ENCODE assay signal across 15 cellular contexts in genomic region chr18:76461692-76462325, GRCh38.
"Had no signal": no experiment of that assay in that cellular context is flagged by ENCODE, and none has a peak within 500 bp of the region (broad histone marks: within the 10 kb centered on the region; RNA-seq: fewer than 3 reads in every experiment).

No MANE protein-coding gene starts in this region.

- H3K27ac ChIP-seq: dorsolateral prefrontal cortex, hepatocyte, parathyroid adenoma had no signal

- H3K4me3 Mint-ChIP-seq: activated naive CD4-positive, alpha-beta T cell treated with anti-CD3 and anti-CD28 coated beads for 36 hours; activated naive CD8-positive, alpha-beta T cell treated with anti-CD3 and anti-CD28 coated beads, Interleukin-2, amount 50 U/mL, for 24 hours; activated T-helper 17 cell treated with anti-CD3 and anti-CD28 coated beads, Interleukin-2, amount 50 U/mL, for 72 hours; mesothelial cell of epicardium; stimulated activated naive B cell treated with anti-CD40 and anti-IgM and Interleukin-4, amounts not matched to agents 10 μg/mL and 1 μg/mL and 100 μg/mL, for 72 hours had no signal

- H3K36me3 ChIP-seq: vagina had no signal

- DNase-seq: activated naive CD4-positive, alpha-beta T cell treated with anti-CD3 and anti-CD28 coated beads for 36 hours; activated naive CD8-positive, alpha-beta T cell treated with anti-CD3 and anti-CD28 coated beads, Interleukin-2, amount 50 U/mL, for 24 hours; dorsolateral prefrontal cortex; erythroblast; left ventricle myocardium superior; stimulated activated CD4-positive, alpha-beta T cell treated with anti-CD3 and anti-CD28 coated beads, Interleukin-2, amount 100 ng/mL, for 48 hours; stimulated activated naive B cell treated with anti-CD40 and anti-IgM and Interleukin-4, amounts not matched to agents 10 μg/mL and 1 μg/mL and 100 μg/mL, for 72 hours; SW 1271 had no signal

- H3K9me3 ChIP-seq: tibial nerve, vagina had no signal

- H3K4me1 ChIP-seq: parathyroid adenoma had no signal

- H3K9me3 Mint-ChIP-seq: activated naive CD4-positive, alpha-beta T cell treated with anti-CD3 and anti-CD28 coated beads for 36 hours; activated naive CD8-positive, alpha-beta T cell treated with anti-CD3 and anti-CD28 coated beads, Interleukin-2, amount 50 U/mL, for 24 hours; activated T-helper 17 cell treated with anti-CD3 and anti-CD28 coated beads, Interleukin-2, amount 50 U/mL, for 72 hours; mesothelial cell of epicardium; stimulated activated naive B cell treated with anti-CD40 and anti-IgM and Interleukin-4, amounts not matched to agents 10 μg/mL and 1 μg/mL and 100 μg/mL, for 72 hours had no signal

- H3K27me3 ChIP-seq: hepatocyte, tibial nerve, vagina had no signal

- ATAC-seq: activated CD4-positive, CD25-positive, alpha-beta regulatory T cell treated with anti-CD3 and anti-CD28 coated beads, Interleukin-2, amount 50 U/mL, for 24 hours; activated naive CD8-positive, alpha-beta T cell treated with anti-CD3 and anti-CD28 coated beads, Interleukin-2, amount 50 U/mL, for 24 hours; activated T-helper 17 cell treated with anti-CD3 and anti-CD28 coated beads, Interleukin-2, amount 50 U/mL, for 72 hours; left ventricle myocardium superior; stimulated activated naive B cell treated with anti-CD40 and anti-IgM and Interleukin-4, amounts not matched to agents 10 μg/mL and 1 μg/mL and 100 μg/mL, for 72 hours had no signal

- H3K27ac Mint-ChIP-seq: activated naive CD4-positive, alpha-beta T cell treated with anti-CD3 and anti-CD28 coated beads for 36 hours; activated naive CD8-positive, alpha-beta T cell treated with anti-CD3 and anti-CD28 coated beads, Interleukin-2, amount 50 U/mL, for 24 hours; activated T-helper 17 cell treated with anti-CD3 and anti-CD28 coated beads, Interleukin-2, amount 50 U/mL, for 72 hours; mesothelial cell of epicardium; stimulated activated naive B cell treated with anti-CD40 and anti-IgM and Interleukin-4, amounts not matched to agents 10 μg/mL and 1 μg/mL and 100 μg/mL, for 72 hours had no signal

- H3K27me3 Mint-ChIP-seq: activated naive CD8-positive, alpha-beta T cell treated with anti-CD3 and anti-CD28 coated beads, Interleukin-2, amount 50 U/mL, for 24 hours; activated T-helper 17 cell treated with anti-CD3 and anti-CD28 coated beads, Interleukin-2, amount 50 U/mL, for 72 hours; stimulated activated naive B cell treated with anti-CD40 and anti-IgM and Interleukin-4, amounts not matched to agents 10 μg/mL and 1 μg/mL and 100 μg/mL, for 72 hours had no signal

- H3K4me3 ChIP-seq: dorsolateral prefrontal cortex, hepatocyte, tibial nerve, vagina had no signal
